ENCODE assay signal across 14 cellular contexts in genomic region chr13:74194856-74195255, GRCh38.
A peak's percentile ranks its signal among the peaks of the same experiment; 100 is the strongest.
DNase-seq lines count a peak whose midpoint lies in the region; ATAC-seq and TF ChIP-seq lines count a peak whose summit lies in the region.
"Had no signal": no experiment of that assay in that cellular context is flagged by ENCODE, and none has a peak within 500 bp of the region (broad histone marks: within the 10 kb centered on the region; RNA-seq: fewer than 3 reads in every experiment).

No MANE protein-coding gene starts in this region.

- H3K4me1 ChIP-seq in upper lobe of right lung, result no peaks in the 10 kb centered on the region
- H3K4me1 ChIP-seq: Caco-2, HAP-1 had no signal

- no peak overlapping the region for H3K27ac ChIP-seq in upper lobe of right lung
- H3K27ac ChIP-seq: BLaER1 had no signal

- H3K36me3 ChIP-seq in upper lobe of right lung, result no peaks in the 10 kb centered on the region
- H3K36me3 ChIP-seq: BLaER1, HAP-1 had no signal

- no peak overlapping the region for H3K4me3 ChIP-seq in upper lobe of right lung
- H3K4me3 ChIP-seq: BLaER1, GM12878, HAP-1 had no signal

- intact Hi-C loops in upper lobe of right lung (cut with DNase I), result no loop called here

- ATAC-seq in upper lobe of right lung, result no peak
- ATAC-seq: GM12878 had no signal

- peak; percentile 18 for DNase-seq in NCI-H2171 treated with DMSO at 0.1 percent for 48 hours (lab: John Stamatoyannopoulos, UW)
- DNase-seq in NCI-H2171 (lab: John Stamatoyannopoulos, UW), result no peak
- DNase-seq in NCI-H69 (lab: John Stamatoyannopoulos, UW), result peak; percentile 3
- peak; percentile 45 for DNase-seq in cerebellum (ENCODE audit: low spot score)
- no peak for DNase-seq in NCI-H345 treated with DMSO at 0.1 percent for 48 hours (lab: John Stamatoyannopoulos, UW; ENCODE audit: unreplicated experiment)
- no peak for DNase-seq in upper lobe of right lung
- no peak for DNase-seq in NCI-H1694 treated with DMSO at 0.1 percent for 48 hours (lab: John Stamatoyannopoulos, UW)
- DNase-seq: 8988T; AML-193; Caco-2; CD8-positive, alpha-beta memory T cell had no signal

- no peaks in the 10 kb centered on the region for H3K27me3 ChIP-seq in upper lobe of right lung
- H3K27me3 ChIP-seq: BLaER1 had no signal

- H3K9me3 ChIP-seq in upper lobe of right lung, result no peaks in the 10 kb centered on the region
- H3K9me3 ChIP-seq: BLaER1, Caco-2, HAP-1 had no signal

- no peak for TF ChIP-seq CTCF in upper lobe of right lung (IDR thresholded peaks at IDR 0.05)

Comparison
In these comparisons a context has a peak if more than half of its experiments do, and no peak if none do; other contexts are left out.
1. DNase-seq: peak in NCI-H2171 treated with DMSO at 0.1 percent for 48 hours (single experiment), NCI-H69 (single experiment) and cerebellum (single experiment); none in NCI-H2171 (single experiment), NCI-H345 treated with DMSO at 0.1 percent for 48 hours (single experiment), upper lobe of right lung (single experiment) and NCI-H1694 treated with DMSO at 0.1 percent for 48 hours (single experiment).